10 cellular contexts compared by ENCODE assay signal in the genomic region with DNA sequence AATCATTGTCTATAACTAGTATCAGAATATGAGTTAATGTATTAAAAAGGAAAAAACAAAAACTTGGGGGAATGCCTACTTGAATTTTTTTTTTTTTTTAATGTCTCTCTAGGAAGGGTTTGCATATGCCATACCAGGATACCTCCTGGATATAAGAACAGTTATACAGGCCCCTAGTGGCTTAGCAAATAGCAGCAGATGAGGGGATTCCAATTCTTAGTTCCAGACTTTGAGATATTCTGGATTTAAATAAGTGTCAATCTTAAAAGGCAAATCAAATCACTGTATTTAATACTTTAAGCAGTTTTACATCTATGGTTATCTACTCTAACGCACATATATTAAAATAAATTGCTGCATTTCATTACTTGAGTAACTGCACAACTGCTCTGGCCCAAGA.
DNase-seq lines count a peak whose midpoint lies in the region; ATAC-seq, FAIRE-seq and TF ChIP-seq lines count a peak whose summit lies in the region.
"Had no signal": no experiment of that assay in that cellular context is flagged by ENCODE, and none has a peak within 500 bp of the region (broad histone marks: within the 10 kb centered on the region; RNA-seq: fewer than 3 reads in every experiment).

No MANE protein-coding gene starts in this region.

- ATAC-seq in GM12878: no peak
- no peak for ATAC-seq in activated T-cell treated with anti-CD3 and anti-CD28 coated beads, Interleukin-2, amount 50 U/mL, for 72 hours (replicated peaks in 1 of 2)
- no peak for ATAC-seq in HG02981 (IDR thresholded peaks at IDR 0.05; ENCODE audit: unreplicated experiment)
- ATAC-seq in stimulated activated naive B cell treated with anti-CD40 and anti-IgM and Interleukin-4, amounts not matched to agents 10 μg/mL and 1 μg/mL and 100 μg/mL, for 72 hours (replicated peaks): no peak
- ATAC-seq: psoas muscle had no signal

- no peak overlapping the region for H3K27ac Mint-ChIP-seq in activated T-cell treated with anti-CD3 and anti-CD28 coated beads, Interleukin-2, amount 50 U/mL, for 72 hours
- no peak overlapping the region for H3K27ac Mint-ChIP-seq in stimulated activated naive B cell treated with anti-CD40 and anti-IgM and Interleukin-4, amounts not matched to agents 10 μg/mL and 1 μg/mL and 100 μg/mL, for 72 hours

- CTCF ChIA-PET in GM12878 (lab: Yijun Ruan, JAX): interaction anchor here (0.6 kb wide), 1 partner anchor 949 kb away, joined by 3 read pairs; no protein-coding TSS in a partner anchor

- no peak overlapping the region for H3K4me3 Mint-ChIP-seq in activated T-cell treated with anti-CD3 and anti-CD28 coated beads, Interleukin-2, amount 50 U/mL, for 72 hours
- no peak overlapping the region for H3K4me3 Mint-ChIP-seq in stimulated activated naive B cell treated with anti-CD40 and anti-IgM and Interleukin-4, amounts not matched to agents 10 μg/mL and 1 μg/mL and 100 μg/mL, for 72 hours

- no peak for TF ChIP-seq POLR2A in GM12878 (IDR thresholded peaks at IDR 0.05; ENCODE audit: low read depth, low read length)
- no peak for TF ChIP-seq POLR2A in thyroid gland (IDR thresholded peaks at IDR 0.05)

- TF ChIP-seq RAD21 in GM12878 (IDR thresholded peaks at IDR 0.05; ENCODE audit: insufficient read depth, low read depth, low read length): 0 out of 2 replicates have a peak, but pooled peaks have one; percentile 8

- H3K27ac ChIP-seq in GM12878 (ENCODE audit: control insufficient read depth, insufficient read depth) (no peak overlapping the region), thyroid gland (no peak overlapping the region)
- H3K27ac ChIP-seq: psoas muscle had no signal

- H3K4me1 Mint-ChIP-seq in activated T-cell treated with anti-CD3 and anti-CD28 coated beads, Interleukin-2, amount 50 U/mL, for 72 hours (ENCODE audit: low read depth): peaks cover 16% of the 10 kb centered on the region
- H3K4me1 Mint-ChIP-seq in stimulated activated naive B cell treated with anti-CD40 and anti-IgM and Interleukin-4, amounts not matched to agents 10 μg/mL and 1 μg/mL and 100 μg/mL, for 72 hours: peaks cover 6 to 17% of the 10 kb centered on the region in 2 donors

- no peak for TF ChIP-seq EP300 in GM12878 (IDR thresholded peaks at IDR 0.05; ENCODE audit: borderline replicate concordance in 1 of 2, control insufficient read depth in 1 of 2, low read depth in 2 of 2, low read length in 2 of 2)

- WGBS in GM12878 (ENCODE audit: insufficient coverage, insufficient replicate concordance, low lambda C conversion rate, missing lambda C conversion rate): 0% methylated on average over 1 of the region's 1 CpG
- 90 to 98% methylated on average over 1 of the region's 1 CpG for WGBS in thyroid gland, 2 donors

- no peaks in the 10 kb centered on the region for H3K79me2 ChIP-seq in GM12878 (ENCODE audit: control insufficient read depth, insufficient read depth, low read length)

- in situ Hi-C loops in GM12878 (cut with MboI): loop anchor here (25.0 kb wide), 1 partner anchor 1668 kb away; no protein-coding TSS in a partner anchor

- RAD21 ChIA-PET in GM12878 (lab: Charles Lee; ENCODE audit: unreplicated experiment): no interaction called here

- no peak overlapping the region for H3K4me2 ChIP-seq in GM12878 (ENCODE audit: control insufficient read depth, insufficient read depth)

- no peaks in the 10 kb centered on the region for H3K9me3 ChIP-seq in BE2C
- no peaks in the 10 kb centered on the region for H3K9me3 ChIP-seq in GM12878 (replicated peaks; ENCODE audit: control insufficient read depth, insufficient read depth, low read length)
- H3K9me3 ChIP-seq in thyroid gland: no peaks in the 10 kb centered on the region
- H3K9me3 ChIP-seq: psoas muscle had no signal

- POLR2A ChIA-PET in GM12878 (lab: Charles Lee): no interaction called here

- H3K4me3 ChIP-seq in BE2C (ENCODE audit: low read depth, low read length) (no peak overlapping the region), GM12878 (no peak overlapping the region), thyroid gland (replicated peaks in 1 of 3) (no peak overlapping the region)
- H3K4me3 ChIP-seq: psoas muscle had no signal

- BruUV-seq in GM12878 (replicated peaks; lab: Mats Ljungman, UMichigan): no TSS peak

- no peak for FAIRE-seq in GM12878 (lab: Jason Lieb, UNC)

- TF ChIP-seq CTCF in BE2C (IDR thresholded peaks at IDR 0.05; ENCODE audit: low read depth, low read length) (peak; percentile 20; the same call in 1 of the 2 replicates), GM12878 (IDR thresholded peaks at IDR 0.05 in 2 of 3, conservative IDR thresholded peaks at IDR 0.05 in 1 of 3; ENCODE audit: control insufficient read depth in 2 of 3, extremely low read depth in 1 of 3, insufficient read depth in 1 of 3, low read depth in 3 of 3, low read length in 3 of 3) (no peak), thyroid gland (IDR thresholded peaks at IDR 0.05) (peak in 1 of 6 experiments; percentile 32)

- peaks cover 38% of the 10 kb centered on the region for H3K27me3 ChIP-seq in BE2C
- peaks cover 4 to 8% of the 10 kb centered on the region in 2 experiments; a peak in 2 of 4 replicates for H3K27me3 ChIP-seq in GM12878 (replicated peaks in 1 of 2; ENCODE audit: control insufficient read depth in 2 of 2, insufficient read depth in 2 of 2, low read length in 1 of 2)
- peaks cover 15% of the 10 kb centered on the region for H3K27me3 ChIP-seq in thyroid gland

- H3K4me1 ChIP-seq in BE2C: no peaks in the 10 kb centered on the region
- H3K4me1 ChIP-seq in GM12878 (ENCODE audit: control insufficient read depth, insufficient read depth, low read length): no peaks in the 10 kb centered on the region
- peaks cover 5 to 8% of the 10 kb centered on the region in 2 donors for H3K4me1 ChIP-seq in thyroid gland

- peaks cover 87% of the 10 kb centered on the region for H3K27me3 Mint-ChIP-seq in activated T-cell treated with anti-CD3 and anti-CD28 coated beads, Interleukin-2, amount 50 U/mL, for 72 hours (ENCODE audit: low read depth)
- H3K27me3 Mint-ChIP-seq in stimulated activated naive B cell treated with anti-CD40 and anti-IgM and Interleukin-4, amounts not matched to agents 10 μg/mL and 1 μg/mL and 100 μg/mL, for 72 hours: peaks cover 33 to 50% of the 10 kb centered on the region in 2 donors

- H4K20me1 ChIP-seq in GM12878 (ENCODE audit: control insufficient read depth, insufficient read depth): no peaks in the 10 kb centered on the region

- intact Hi-C loops in GM12878 (cut with micrococcal nuclease; ENCODE audit: unreplicated experiment) (no loop called here), thyroid gland (cut with DNase I) (no loop called here)

- no peak for DNase-seq in BE2C
- DNase-seq in NCI-H146 (lab: John Stamatoyannopoulos, UW): peak; percentile 50
- no peak for DNase-seq in GM12878 (ENCODE audit: low read depth, low spot score)
- peak; percentile 55 for DNase-seq in kidney tubule cell (ENCODE audit: low spot score)
- DNase-seq in activated T-cell treated with anti-CD3 and anti-CD28 coated beads, Interleukin-2, amount 50 U/mL, for 72 hours: no peak
- no peak for DNase-seq in thyroid gland
- no peak for DNase-seq in stimulated activated naive B cell treated with anti-CD40 and anti-IgM and Interleukin-4, amounts not matched to agents 10 μg/mL and 1 μg/mL and 100 μg/mL, for 72 hours
- DNase-seq: activated naive CD4-positive, alpha-beta T cell treated with anti-CD3 and anti-CD28 coated beads, Interleukin-2, amount 50 U/mL, for 16 hours; psoas muscle had no signal

- H3K9ac ChIP-seq in GM12878 (ENCODE audit: control insufficient read depth, insufficient read depth, low read length): no peak overlapping the region

- no peaks in the 10 kb centered on the region for H3K36me3 ChIP-seq in BE2C
- no peaks in the 10 kb centered on the region for H3K36me3 ChIP-seq in GM12878 (ENCODE audit: control insufficient read depth in 2 of 2, insufficient read depth in 2 of 2, low read length in 1 of 2)
- H3K36me3 ChIP-seq in thyroid gland: no peaks in the 10 kb centered on the region

- H3K9me3 Mint-ChIP-seq in activated T-cell treated with anti-CD3 and anti-CD28 coated beads, Interleukin-2, amount 50 U/mL, for 72 hours: no peaks in the 10 kb centered on the region
- peaks cover 0 to 1% of the 10 kb centered on the region in 2 donors for H3K9me3 Mint-ChIP-seq in stimulated activated naive B cell treated with anti-CD40 and anti-IgM and Interleukin-4, amounts not matched to agents 10 μg/mL and 1 μg/mL and 100 μg/mL, for 72 hours

- H3K36me3 Mint-ChIP-seq in activated T-cell treated with anti-CD3 and anti-CD28 coated beads, Interleukin-2, amount 50 U/mL, for 72 hours (ENCODE audit: insufficient read depth in 2 of 2): peaks cover 2 to 3% of the 10 kb centered on the region in 2 donors
- H3K36me3 Mint-ChIP-seq in stimulated activated naive B cell treated with anti-CD40 and anti-IgM and Interleukin-4, amounts not matched to agents 10 μg/mL and 1 μg/mL and 100 μg/mL, for 72 hours: peaks cover 0 to 2% of the 10 kb centered on the region in 2 donors

- SMC1A ChIA-PET in GM12878 (lab: Charles Lee; ENCODE audit: uncharacterized antibody, unreplicated experiment): no interaction called here

- no peak overlapping the region for H2AFZ ChIP-seq in GM12878 (ENCODE audit: control insufficient read depth, low read depth, low read length)

TF ChIP-seq in GM12878, 131 proteins besides CTCF, POLR2A, EP300 and RAD21 (continues in another document):
- TF ChIP-seq, protein P1, sequence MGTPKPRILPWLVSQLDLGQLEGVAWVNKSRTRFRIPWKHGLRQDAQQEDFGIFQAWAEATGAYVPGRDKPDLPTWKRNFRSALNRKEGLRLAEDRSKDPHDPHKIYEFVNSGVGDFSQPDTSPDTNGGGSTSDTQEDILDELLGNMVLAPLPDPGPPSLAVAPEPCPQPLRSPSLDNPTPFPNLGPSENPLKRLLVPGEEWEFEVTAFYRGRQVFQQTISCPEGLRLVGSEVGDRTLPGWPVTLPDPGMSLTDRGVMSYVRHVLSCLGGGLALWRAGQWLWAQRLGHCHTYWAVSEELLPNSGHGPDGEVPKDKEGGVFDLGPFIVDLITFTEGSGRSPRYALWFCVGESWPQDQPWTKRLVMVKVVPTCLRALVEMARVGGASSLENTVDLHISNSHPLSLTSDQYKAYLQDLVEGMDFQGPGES (IDR thresholded peaks at IDR 0.05): no peak
- TF ChIP-seq POLR2AphosphoS2 (IDR thresholded peaks at IDR 0.05; ENCODE audit: low read depth, low read length): no peak
- TF ChIP-seq BACH1 (IDR thresholded peaks at IDR 0.05; ENCODE audit: borderline replicate concordance): no peak
- TF ChIP-seq, protein P2, sequence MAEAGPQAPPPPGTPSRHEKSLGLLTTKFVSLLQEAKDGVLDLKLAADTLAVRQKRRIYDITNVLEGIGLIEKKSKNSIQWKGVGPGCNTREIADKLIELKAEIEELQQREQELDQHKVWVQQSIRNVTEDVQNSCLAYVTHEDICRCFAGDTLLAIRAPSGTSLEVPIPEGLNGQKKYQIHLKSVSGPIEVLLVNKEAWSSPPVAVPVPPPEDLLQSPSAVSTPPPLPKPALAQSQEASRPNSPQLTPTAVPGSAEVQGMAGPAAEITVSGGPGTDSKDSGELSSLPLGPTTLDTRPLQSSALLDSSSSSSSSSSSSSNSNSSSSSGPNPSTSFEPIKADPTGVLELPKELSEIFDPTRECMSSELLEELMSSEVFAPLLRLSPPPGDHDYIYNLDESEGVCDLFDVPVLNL (IDR thresholded peaks at IDR 0.05; ENCODE audit: low read depth, low read length): no peak
- TF ChIP-seq FOXM1 (IDR thresholded peaks at IDR 0.05; ENCODE audit: low read depth, low read length): no peak
- TF ChIP-seq KLF5 (IDR thresholded peaks at IDR 0.05; ENCODE audit: partially characterized antibody): no peak
- TF ChIP-seq STAT3 (IDR thresholded peaks at IDR 0.05; ENCODE audit: low read depth, low read length): no peak

Comparison
In these comparisons a context has a peak if more than half of its experiments do, and no peak if none do; other contexts are left out.
1. DNase-seq: peak in NCI-H146 (single experiment) and kidney tubule cell (single experiment); none in BE2C (single experiment), GM12878 (single experiment), activated T-cell treated with anti-CD3 and anti-CD28 coated beads, Interleukin-2, amount 50 U/mL, for 72 hours (0 of 2), thyroid gland (0 of 2) and stimulated activated naive B cell treated with anti-CD40 and anti-IgM and Interleukin-4, amounts not matched to agents 10 μg/mL and 1 μg/mL and 100 μg/mL, for 72 hours (single experiment).